ENCODE assay signal across 15 cellular contexts in the genomic region with DNA sequence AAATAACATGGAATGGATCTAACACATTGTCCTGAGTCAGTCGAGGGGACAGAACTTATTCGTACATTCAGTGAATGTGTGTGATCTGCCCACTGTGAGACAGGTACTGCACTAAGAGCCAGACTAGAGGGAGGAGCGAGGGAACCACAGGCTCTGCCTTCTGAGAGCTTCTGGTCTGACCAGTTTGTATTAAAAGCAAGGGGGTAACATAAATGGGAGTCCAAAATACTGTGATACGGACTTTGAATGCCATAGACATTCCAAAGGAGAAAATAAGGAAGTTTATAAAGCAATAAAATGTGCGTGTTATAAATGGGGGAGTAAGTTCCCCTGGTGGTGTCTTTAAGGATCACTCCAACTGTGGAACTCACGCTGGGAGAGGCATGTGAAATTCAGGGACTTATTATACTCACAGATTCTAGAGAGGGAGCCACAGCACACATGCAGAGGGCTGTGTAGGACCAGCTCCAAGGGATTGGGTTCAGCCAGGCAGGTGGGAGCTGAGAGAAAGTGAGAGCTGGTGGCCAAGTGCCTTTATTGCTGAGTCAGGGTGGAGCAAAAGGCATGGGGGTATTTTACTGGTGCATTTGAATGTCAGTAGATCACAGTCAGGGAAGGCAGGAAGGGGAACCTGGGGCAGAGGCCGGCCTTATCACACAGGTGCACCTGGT.
DNase-seq lines count a peak whose midpoint lies in the region; ATAC-seq and TF ChIP-seq lines count a peak whose summit lies in the region.
"Had no signal": no experiment of that assay in that cellular context is flagged by ENCODE, and none has a peak within 500 bp of the region (broad histone marks: within the 10 kb centered on the region; RNA-seq: fewer than 3 reads in every experiment).

No MANE protein-coding gene starts in this region.

- H3K4me3 Mint-ChIP-seq in progenitor cell of endocrine pancreas (ENCODE audit: low read depth): no peak overlapping the region
- H3K4me3 Mint-ChIP-seq: activated CD4-positive, alpha-beta T cell treated with anti-CD3 and anti-CD28 coated beads for 36 hours; activated T-helper 1 cell treated with anti-CD3 and anti-CD28 coated beads, Interleukin-12 subunit alpha, Interleukin-12 subunit beta, Interleukin-2, Interleukin-4 antibody, amounts not matched to agents 30 ng/mL and 10 ng/mL and 1 ng/mL, durations not matched to agents 14 hours and 24 hours and 36 hours had no signal

- peaks cover 4% of the 10 kb centered on the region for H3K27me3 Mint-ChIP-seq in progenitor cell of endocrine pancreas

- H3K4me3 ChIP-seq in HEK293 (ENCODE audit: low read depth, low read length): no peak overlapping the region
- H3K4me3 ChIP-seq in H7 (ENCODE audit: insufficient read depth, low read depth, low read length): no peak overlapping the region
- H3K4me3 ChIP-seq: body of pancreas, GM23248, smooth muscle cell, thoracic aorta had no signal

- DNase-seq in left ventricle myocardium superior (no peak), progenitor cell of endocrine pancreas (ENCODE audit: low spot score, unreplicated experiment) (no peak), T-helper 1 cell (no peak), H7 (no peak), NCI-H748 treated with DMSO at 0.1 percent for 48 hours (lab: John Stamatoyannopoulos, UW) (no peak)
- DNase-seq: activated CD4-positive, alpha-beta T cell treated with anti-CD3 and anti-CD28 coated beads for 36 hours; body of pancreas; GM23248; NCI-H510A treated with DMSO at 0.1 percent for 48 hours had no signal

- CTCF ChIA-PET in HEK293 (lab: Yijun Ruan, JAX): interaction anchor here (0.7 to 1.2 kb wide), 3 partner anchors 9 to 447 kb away, joined by 3 to 5 read pairs (median 3); no protein-coding TSS in a partner anchor

- no peaks in the 10 kb centered on the region for H3K9me3 Mint-ChIP-seq in progenitor cell of endocrine pancreas (ENCODE audit: low read depth)
- H3K9me3 Mint-ChIP-seq: activated T-helper 1 cell treated with anti-CD3 and anti-CD28 coated beads, Interleukin-12 subunit alpha, Interleukin-12 subunit beta, Interleukin-2, Interleukin-4 antibody, amounts not matched to agents 30 ng/mL and 10 ng/mL and 1 ng/mL, durations not matched to agents 14 hours and 24 hours and 36 hours had no signal

- H3K27me3 ChIP-seq in H7 (ENCODE audit: control insufficient read depth, insufficient read depth, low read length): no peaks in the 10 kb centered on the region
- H3K27me3 ChIP-seq: body of pancreas had no signal

- H3K9me3 ChIP-seq in HEK293 (ENCODE audit: control insufficient read depth, insufficient read depth, low read depth, low read length): no peaks in the 10 kb centered on the region
- H3K9me3 ChIP-seq: body of pancreas, thoracic aorta had no signal

- H3K27ac ChIP-seq in HEK293 (ENCODE audit: extremely low read depth, low read depth, low read length): no peak overlapping the region
- no peak overlapping the region for H3K27ac ChIP-seq in VCaP
- H3K27ac ChIP-seq: body of pancreas, thoracic aorta had no signal

- no peaks in the 10 kb centered on the region for H3K4me1 ChIP-seq in HEK293 (ENCODE audit: control insufficient read depth, insufficient read depth, low read length)
- H3K4me1 ChIP-seq: body of pancreas had no signal

- POLR2A ChIA-PET in HEK293 (lab: Yijun Ruan, JAX): no interaction called here

- peaks cover 15% of the 10 kb centered on the region for H3K4me1 Mint-ChIP-seq in progenitor cell of endocrine pancreas (ENCODE audit: low read depth)
- H3K4me1 Mint-ChIP-seq: activated CD4-positive, alpha-beta T cell treated with anti-CD3 and anti-CD28 coated beads for 36 hours had no signal

- no peaks in the 10 kb centered on the region for H3K36me3 Mint-ChIP-seq in progenitor cell of endocrine pancreas (ENCODE audit: insufficient read depth)

- ATAC-seq in left ventricle myocardium superior (peak; percentile 22), GM21529 (IDR thresholded peaks at IDR 0.05; ENCODE audit: unreplicated experiment) (no peak)
- ATAC-seq: activated CD4-positive, alpha-beta T cell treated with anti-CD3 and anti-CD28 coated beads for 36 hours; body of pancreas had no signal

- H3K27ac Mint-ChIP-seq in progenitor cell of endocrine pancreas: peak overlapping the region; percentile 43
- H3K27ac Mint-ChIP-seq: activated CD4-positive, alpha-beta T cell treated with anti-CD3 and anti-CD28 coated beads for 36 hours; activated T-helper 1 cell treated with anti-CD3 and anti-CD28 coated beads, Interleukin-12 subunit alpha, Interleukin-12 subunit beta, Interleukin-2, Interleukin-4 antibody, amounts not matched to agents 30 ng/mL and 10 ng/mL and 1 ng/mL, durations not matched to agents 14 hours and 24 hours and 36 hours had no signal

- intact Hi-C loops in left ventricle myocardium superior (cut with micrococcal nuclease): no loop called here

- H3K36me3 ChIP-seq in HEK293 (ENCODE audit: control insufficient read depth in 2 of 2, insufficient read depth in 1 of 2, low read length in 2 of 2) (no peaks in the 10 kb centered on the region), H7 (replicated peaks; ENCODE audit: control insufficient read depth, insufficient read depth, low read length) (no peaks in the 10 kb centered on the region)
- H3K36me3 ChIP-seq: thoracic aorta had no signal

- 0 out of 2 replicates have a peak, but pooled peaks have one; percentile 34 for TF ChIP-seq CTCF in HEK293 (tag by site-specific recombination; IDR thresholded peaks at IDR 0.05)
- TF ChIP-seq CTCF in VCaP (conservative IDR thresholded peaks at IDR 0.05): 0 out of 2 replicates have a peak, but pooled peaks have one; percentile 13
- TF ChIP-seq CTCF in progenitor cell of endocrine pancreas (IDR thresholded peaks at IDR 0.05; ENCODE audit: unreplicated experiment): peak; percentile 25

TF ChIP-seq in HEK293, 187 proteins besides CTCF, POLR2A, EP300 and RAD21:
- TF ChIP-seq GLIS1 (tag by site-specific recombination; IDR thresholded peaks at IDR 0.05) (0 out of 2 replicates have a peak, but pooled peaks have one; percentile 31), ZIC2 (tag by site-specific recombination; IDR thresholded peaks at IDR 0.05) (peak; percentile 81), KLF8 (tag by site-specific recombination; IDR thresholded peaks at IDR 0.05) (no peak), GFI1B (tag by site-specific recombination; IDR thresholded peaks at IDR 0.05) (no peak), REPIN1 (tag by site-specific recombination; IDR thresholded peaks at IDR 0.05; ENCODE audit: low read depth) (no peak), ZNF214 (tag by site-specific recombination; IDR thresholded peaks at IDR 0.05; ENCODE audit: borderline replicate concordance) (no peak), SP7 (tag by site-specific recombination; IDR thresholded peaks at IDR 0.05) (no peak), TCF7L2 (IDR thresholded peaks at IDR 0.05; ENCODE audit: borderline replicate concordance, low read depth, low read length) (no peak), ZEB2 (tag by site-specific recombination; IDR thresholded peaks at IDR 0.05) (no peak), ZNF670 (tag by site-specific recombination; IDR thresholded peaks at IDR 0.05; ENCODE audit: low read depth) (no peak), ZNF776 (tag by site-specific recombination; IDR thresholded peaks at IDR 0.05; ENCODE audit: borderline replicate concordance) (no peak), ZNF433 (tag by site-specific recombination; IDR thresholded peaks at IDR 0.05; ENCODE audit: low read depth) (no peak)
- TF ChIP-seq, protein P1, sequence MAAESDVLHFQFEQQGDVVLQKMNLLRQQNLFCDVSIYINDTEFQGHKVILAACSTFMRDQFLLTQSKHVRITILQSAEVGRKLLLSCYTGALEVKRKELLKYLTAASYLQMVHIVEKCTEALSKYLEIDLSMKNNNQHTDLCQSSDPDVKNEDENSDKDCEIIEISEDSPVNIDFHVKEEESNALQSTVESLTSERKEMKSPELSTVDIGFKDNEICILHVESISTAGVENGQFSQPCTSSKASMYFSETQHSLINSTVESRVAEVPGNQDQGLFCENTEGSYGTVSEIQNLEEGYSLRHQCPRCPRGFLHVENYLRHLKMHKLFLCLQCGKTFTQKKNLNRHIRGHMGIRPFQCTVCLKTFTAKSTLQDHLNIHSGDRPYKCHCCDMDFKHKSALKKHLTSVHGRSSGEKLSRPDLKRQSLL (tag by site-specific recombination; IDR thresholded peaks at IDR 0.05): no peak
